ENCODE assay signal across 21 cellular contexts in the genomic region with DNA sequence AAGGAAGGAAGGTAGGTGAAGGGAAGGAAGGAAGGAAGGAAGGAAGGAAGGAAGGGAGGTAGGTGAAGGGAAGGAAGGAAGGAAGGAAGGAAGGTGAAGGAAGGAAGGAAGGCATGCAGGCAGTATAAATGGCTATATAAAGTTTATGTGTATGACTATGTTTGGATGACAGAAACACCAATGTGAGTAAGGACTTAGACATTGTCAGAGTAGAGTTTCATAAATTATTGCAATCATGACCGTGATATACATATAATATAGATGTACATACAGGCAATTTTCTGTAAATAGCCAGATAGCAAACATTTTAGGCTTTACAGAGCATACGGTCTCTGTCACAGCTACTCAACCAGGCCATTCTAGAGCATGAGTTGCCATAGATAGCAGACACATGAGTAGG.
A peak's percentile ranks its signal among the peaks of the same experiment; 100 is the strongest.
DNase-seq lines count a peak whose midpoint lies in the region; ATAC-seq and TF ChIP-seq lines count a peak whose summit lies in the region.
"Had no signal": no experiment of that assay in that cellular context is flagged by ENCODE, and none has a peak within 500 bp of the region (broad histone marks: within the 10 kb centered on the region; RNA-seq: fewer than 3 reads in every experiment).

No MANE protein-coding gene starts in this region.

- H3K14ac ChIP-seq in trophoblast cell (ENCODE audit: low read length): no peak overlapping the region

- no peak overlapping the region for H3K27ac Mint-ChIP-seq in activated CD8-positive, alpha-beta T cell treated with anti-CD3 and anti-CD28 coated beads for 36 hours
- H3K27ac Mint-ChIP-seq: CD4-positive, alpha-beta memory T cell had no signal

- H3K27me3 ChIP-seq in Panc1 (ENCODE audit: control insufficient read depth, insufficient read depth, low read length) (no peaks in the 10 kb centered on the region), trophoblast cell (ENCODE audit: insufficient read depth, low read length) (no peaks in the 10 kb centered on the region)
- no peaks in the 10 kb centered on the region for H3K27me3 ChIP-seq in effector memory CD4-positive, alpha-beta T cell (replicated peaks; ENCODE audit: control insufficient read depth, insufficient read depth, low read length, poor library complexity, severe bottlenecking)
- H3K27me3 ChIP-seq: BLaER1, Peyer's patch, SJCRH30 had no signal

- H3K23ac ChIP-seq in trophoblast cell (ENCODE audit: low read length): no peak overlapping the region

- H2AK5ac ChIP-seq in trophoblast cell (ENCODE audit: low read length): no peak overlapping the region

- POLR2A ChIA-PET in Panc1 (lab: Charles Lee): interaction anchor here (0.8 kb wide), 1 partner anchor 14 kb away, joined by 5 read pairs; no protein-coding TSS in a partner anchor
- POLR2A ChIA-PET in activated CD8-positive, alpha-beta T cell treated with anti-CD3 and anti-CD28 coated beads for 36 hours (lab: Charles Lee): no interaction called here

- no peak for TF ChIP-seq CTCF in Panc1 (IDR thresholded peaks at IDR 0.05)
- no peak for TF ChIP-seq CTCF in epithelial cell of esophagus (IDR thresholded peaks at IDR 0.05; ENCODE audit: insufficient read depth, low read depth, low read length, missing control alignments)
- no peak for TF ChIP-seq CTCF in activated CD8-positive, alpha-beta T cell treated with anti-CD3 and anti-CD28 coated beads for 36 hours (IDR thresholded peaks at IDR 0.05)

- H3K36me3 ChIP-seq in Panc1 (ENCODE audit: control insufficient read depth, insufficient read depth, low read length) (no peaks in the 10 kb centered on the region), trophoblast cell (ENCODE audit: control insufficient read depth in 1 of 2, insufficient read depth in 2 of 2, low read length in 2 of 2) (no peaks in the 10 kb centered on the region)
- no peaks in the 10 kb centered on the region for H3K36me3 ChIP-seq in effector memory CD4-positive, alpha-beta T cell (ENCODE audit: control insufficient read depth, insufficient read depth, low read length)
- H3K36me3 ChIP-seq: BLaER1, Peyer's patch, SJCRH30 had no signal

- H2AFZ ChIP-seq in trophoblast cell (ENCODE audit: insufficient read depth, low read length, poor library complexity): no peak overlapping the region

- H3K4me3 ChIP-seq in Panc1 (ENCODE audit: low read depth in 2 of 2, low read length in 2 of 2): no peak overlapping the region
- H3K4me3 ChIP-seq in epithelial cell of esophagus (ENCODE audit: low read length): no peak overlapping the region
- H3K4me3 ChIP-seq in trophoblast cell (ENCODE audit: low read depth, low read length): no peak overlapping the region
- no peak overlapping the region for H3K4me3 ChIP-seq in effector memory CD4-positive, alpha-beta T cell (ENCODE audit: insufficient read depth, low read depth, low read length, poor library complexity, severe bottlenecking)
- H3K4me3 ChIP-seq: BLaER1, Peyer's patch, SJCRH30 had no signal

- H3K36me3 Mint-ChIP-seq in activated CD8-positive, alpha-beta T cell treated with anti-CD3 and anti-CD28 coated beads for 36 hours (ENCODE audit: low read depth): no peaks in the 10 kb centered on the region
- H3K36me3 Mint-ChIP-seq: CD4-positive, alpha-beta memory T cell had no signal

- H3K9me3 Mint-ChIP-seq in activated CD8-positive, alpha-beta T cell treated with anti-CD3 and anti-CD28 coated beads for 36 hours: no peaks in the 10 kb centered on the region
- H3K9me3 Mint-ChIP-seq: CD4-positive, alpha-beta memory T cell had no signal

- H3K27ac ChIP-seq in Panc1 (ENCODE audit: low read length): peak overlapping the region; percentile 74
- H3K27ac ChIP-seq in trophoblast cell (ENCODE audit: low read depth, low read length): no peak overlapping the region
- H3K27ac ChIP-seq in effector memory CD4-positive, alpha-beta T cell (ENCODE audit: insufficient read depth, low read length, poor library complexity, severe bottlenecking): no peak overlapping the region
- H3K27ac ChIP-seq: BLaER1, Peyer's patch, SJCRH30 had no signal

- peaks cover 15% of the 10 kb centered on the region for H3K4me1 Mint-ChIP-seq in activated CD8-positive, alpha-beta T cell treated with anti-CD3 and anti-CD28 coated beads for 36 hours (ENCODE audit: low read depth)

- no TSS peak for BruUV-seq in Panc1 (replicated peaks; lab: Mats Ljungman, UMichigan)

- intact Hi-C loops in Panc1 (cut with micrococcal nuclease; ENCODE audit: unreplicated experiment): no loop called here
- intact Hi-C loops in activated CD8-positive, alpha-beta T cell treated with anti-CD3 and anti-CD28 coated beads for 36 hours (cut with micrococcal nuclease): no loop called here

- CTCF ChIA-PET in Panc1 (lab: Charles Lee): no interaction called here
- CTCF ChIA-PET in activated CD8-positive, alpha-beta T cell treated with anti-CD3 and anti-CD28 coated beads for 36 hours (lab: Charles Lee): no interaction called here

- H3K4me1 ChIP-seq in Panc1 (ENCODE audit: control insufficient read depth, insufficient read depth, low read length) (no peaks in the 10 kb centered on the region), trophoblast cell (ENCODE audit: control insufficient read depth in 1 of 2, insufficient read depth in 2 of 2, low read length in 2 of 2) (peaks cover 0 to 11% of the 10 kb centered on the region in 2 experiments)
- no peaks in the 10 kb centered on the region for H3K4me1 ChIP-seq in effector memory CD4-positive, alpha-beta T cell (ENCODE audit: control insufficient read depth, insufficient read depth, low read length, poor library complexity, severe bottlenecking)
- H3K4me1 ChIP-seq: BLaER1, Caco-2, Peyer's patch had no signal

- H4K12ac ChIP-seq in trophoblast cell (ENCODE audit: low read depth, low read length): no peak overlapping the region

- DNase-seq in ELR (ENCODE audit: low read depth) (peak; percentile 61), Panc1 (ENCODE audit: low read depth, low spot score) (no peak), epithelial cell of esophagus (ENCODE audit: low read depth) (peak; percentile 36), trophoblast cell (no peak), kidney tubule cell (ENCODE audit: low spot score) (no peak)
- DNase-seq in activated CD8-positive, alpha-beta T cell treated with anti-CD3 and anti-CD28 coated beads for 36 hours: no peak
- no peak for DNase-seq in effector memory CD4-positive, alpha-beta T cell
- DNase-seq: Caco-2; CD4-positive, alpha-beta memory T cell; DND-41; H7; KBM-7; NCI-H1092 treated with DMSO at 0.1 percent for 48 hours; NCI-H146; NCI-H2029; NCI-H524; NCI-H774; NK-92 treated with Interleukin-12 subunit alpha and Interleukin-12 subunit beta, amount 100 ng/mL, for 24 hours; Peyer's patch; SJCRH30 had no signal

- no peak overlapping the region for H2BK120ac ChIP-seq in trophoblast cell (ENCODE audit: insufficient read depth, low read length, poor library complexity)

- no peak overlapping the region for H3K4me3 Mint-ChIP-seq in activated CD8-positive, alpha-beta T cell treated with anti-CD3 and anti-CD28 coated beads for 36 hours
- H3K4me3 Mint-ChIP-seq: CD4-positive, alpha-beta memory T cell had no signal

- H3K9ac ChIP-seq in trophoblast cell (ENCODE audit: low read length): no peak overlapping the region
- H3K9ac ChIP-seq: BLaER1 had no signal

- no peak overlapping the region for H3K18ac ChIP-seq in trophoblast cell (ENCODE audit: low read length)

- H4K91ac ChIP-seq in trophoblast cell (ENCODE audit: low read depth, low read length): no peak overlapping the region

- no peak overlapping the region for H4K8ac ChIP-seq in trophoblast cell (ENCODE audit: low read depth, low read length)

- H2BK12ac ChIP-seq in trophoblast cell (ENCODE audit: low read length): peak overlapping the region; percentile 15

- H2BK5ac ChIP-seq in trophoblast cell (ENCODE audit: low read depth, low read length, poor library complexity): no peak overlapping the region

- ATAC-seq in Panc1: no peak
- ATAC-seq in activated CD8-positive, alpha-beta T cell treated with anti-CD3 and anti-CD28 coated beads for 36 hours: no peak

- H3K4me2 ChIP-seq in trophoblast cell (ENCODE audit: low read length): no peak overlapping the region
- H3K4me2 ChIP-seq: BLaER1 had no signal

- peaks cover 28% of the 10 kb centered on the region; the same call in 1 of the 2 replicates for H3K9me3 ChIP-seq in Panc1 (ENCODE audit: control insufficient read depth, insufficient read depth, low read depth, low read length)
- H3K9me3 ChIP-seq in trophoblast cell (ENCODE audit: insufficient read depth, low read depth, low read length): no peaks in the 10 kb centered on the region
- H3K9me3 ChIP-seq in effector memory CD4-positive, alpha-beta T cell (ENCODE audit: control insufficient read depth, low read length): no peaks in the 10 kb centered on the region
- H3K9me3 ChIP-seq: BLaER1, Caco-2, Peyer's patch, SJCRH30 had no signal

- WGBS in trophoblast cell (ENCODE audit: extremely low coverage, insufficient coverage, insufficient read length): no CpG with 5 or more reads among the region's 2 CpGs

- H3K4ac ChIP-seq in trophoblast cell (ENCODE audit: low read depth, low read length): no peak overlapping the region

- no peaks in the 10 kb centered on the region for H3K27me3 Mint-ChIP-seq in activated CD8-positive, alpha-beta T cell treated with anti-CD3 and anti-CD28 coated beads for 36 hours

- H3K79me2 ChIP-seq in trophoblast cell (ENCODE audit: control insufficient read depth, insufficient read depth, low read length, poor library complexity): no peaks in the 10 kb centered on the region

- H3K79me1 ChIP-seq in trophoblast cell (ENCODE audit: low read length): peaks cover 3% of the 10 kb centered on the region

- in situ Hi-C loops in Panc1 (cut with HindIII; ENCODE audit: low pct_unique_long_range_greater_than_20kb, low sequenced_read_pairs): no loop called here

Comparison
In these comparisons a context has a peak if more than half of its experiments do, and no peak if none do; other contexts are left out.
1. DNase-seq: peak in ELR (single experiment) and epithelial cell of esophagus (single experiment); none in Panc1 (single experiment), trophoblast cell (0 of 2), kidney tubule cell (single experiment), activated CD8-positive, alpha-beta T cell treated with anti-CD3 and anti-CD28 coated beads for 36 hours (single experiment) and effector memory CD4-positive, alpha-beta T cell (0 of 3).